ENCODE assay signal across 22 cellular contexts in the genomic region with DNA sequence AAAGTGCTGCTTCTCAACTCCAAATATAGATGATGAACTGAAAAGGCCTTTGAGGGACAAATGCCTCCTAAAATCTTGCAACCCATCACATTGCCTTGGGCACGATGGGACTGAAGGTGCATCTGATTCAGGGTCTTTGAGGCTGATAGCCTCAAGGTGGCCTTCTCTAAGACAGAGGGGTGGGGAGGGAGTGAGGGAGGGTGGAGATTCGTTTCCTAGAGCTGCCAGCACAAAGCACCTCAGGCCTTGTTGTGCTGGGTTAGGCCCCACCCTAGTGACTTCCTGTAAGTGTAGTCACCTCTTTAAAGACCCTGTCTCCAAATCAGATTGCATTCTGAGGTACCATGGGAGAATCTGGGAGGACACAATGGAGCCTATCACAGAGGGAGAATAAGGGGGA. TPM values are rescaled to one million over a fixed set of nuclear protein-coding genes. Genes with fewer than 3 reads are reported as not detected.
DNase-seq lines count a peak whose midpoint lies in the region; ATAC-seq and TF ChIP-seq lines count a peak whose summit lies in the region.
"Had no signal": no experiment of that assay in that cellular context is flagged by ENCODE, and none has a peak within 500 bp of the region (broad histone marks: within the 10 kb centered on the region; RNA-seq: fewer than 3 reads in every experiment).

No MANE protein-coding gene starts in this region.

- TF ChIP-seq CTCF in spleen (IDR thresholded peaks at IDR 0.05 in 8 of 11, conservative IDR thresholded peaks at IDR 0.05 in 3 of 11) = no peak
- no peak for TF ChIP-seq CTCF in CD14-positive monocyte (IDR thresholded peaks at IDR 0.05)

- H3K4me1 Mint-ChIP-seq in activated naive CD4-positive, alpha-beta T cell treated with anti-CD3 and anti-CD28 coated beads for 36 hours (ENCODE audit: low read depth) = peaks cover 23% of the 10 kb centered on the region
- H3K4me1 Mint-ChIP-seq in central memory CD8-positive, alpha-beta T cell = peaks cover 12% of the 10 kb centered on the region
- H3K4me1 Mint-ChIP-seq in CD14-positive monocyte = no peaks in the 10 kb centered on the region
- H3K4me1 Mint-ChIP-seq: nephron progenitor cell had no signal

- WGBS in spleen, 5 donors = 41 to 59% (median 52%) methylated on average over 2 of the region's 2 CpGs

- peaks cover 1% of the 10 kb centered on the region for H3K9me3 Mint-ChIP-seq in activated naive CD4-positive, alpha-beta T cell treated with anti-CD3 and anti-CD28 coated beads for 36 hours
- H3K9me3 Mint-ChIP-seq in central memory CD8-positive, alpha-beta T cell = no peaks in the 10 kb centered on the region
- H3K9me3 Mint-ChIP-seq in CD14-positive monocyte = peaks cover 4 to 15% (median 11%) of the 10 kb centered on the region in 7 donors

- no peaks in the 10 kb centered on the region for H3K4me1 ChIP-seq in spleen
- H3K4me1 ChIP-seq: gastroesophageal sphincter, psoas muscle, SJCRH30, suprapubic skin had no signal

- no peaks in the 10 kb centered on the region for H3K36me3 ChIP-seq in spleen
- H3K36me3 ChIP-seq: gastroesophageal sphincter, SJCRH30, suprapubic skin had no signal

- no peaks in the 10 kb centered on the region for H3K27me3 Mint-ChIP-seq in activated naive CD4-positive, alpha-beta T cell treated with anti-CD3 and anti-CD28 coated beads for 36 hours (ENCODE audit: low read depth)
- H3K27me3 Mint-ChIP-seq in central memory CD8-positive, alpha-beta T cell = peaks cover 20% of the 10 kb centered on the region
- H3K27me3 Mint-ChIP-seq in CD14-positive monocyte (ENCODE audit: low read depth in 3 of 3) = peaks cover 1 to 5% (median 3%) of the 10 kb centered on the region in 3 donors

- no peak for ATAC-seq in central memory CD8-positive, alpha-beta T cell (replicated peaks; ENCODE audit: extremely low read depth, poor library complexity, severe bottlenecking)
- ATAC-seq: esophagus mucosa, gastroesophageal sphincter, K562, left colon, psoas muscle had no signal

- intact Hi-C loops in activated naive CD4-positive, alpha-beta T cell treated with anti-CD3 and anti-CD28 coated beads for 36 hours (cut with micrococcal nuclease) = no loop called here
- intact Hi-C loops in spleen (cut with DNase I; ENCODE audit: low total_unique reads) (no loop called here), CD14-positive monocyte (cut with micrococcal nuclease) (no loop called here)

- H3K4me3 ChIP-seq in Jurkat, Clone E6-1 (ENCODE audit: low read length) = no peak overlapping the region
- no peak overlapping the region for H3K4me3 ChIP-seq in spleen
- H3K4me3 ChIP-seq: gastroesophageal sphincter, K562, psoas muscle, SJCRH30, smooth muscle cell, suprapubic skin had no signal

- H3K27me3 ChIP-seq in spleen (replicated peaks in 1 of 7) = peaks cover 0 to 10% (median 0%) of the 10 kb centered on the region in 7 donors
- H3K27me3 ChIP-seq: gastroesophageal sphincter had no signal

- peaks cover 0 to 10% (median 8%) of the 10 kb centered on the region in 8 donors for H3K9me3 ChIP-seq in spleen
- H3K9me3 ChIP-seq: psoas muscle, SJCRH30, suprapubic skin had no signal

- TF ChIP-seq POLR2A in spleen (IDR thresholded peaks at IDR 0.05) = no peak

- H3K36me3 Mint-ChIP-seq in activated naive CD4-positive, alpha-beta T cell treated with anti-CD3 and anti-CD28 coated beads for 36 hours (ENCODE audit: low read depth) = peaks cover under 1% of the 10 kb centered on the region
- no peaks in the 10 kb centered on the region for H3K36me3 Mint-ChIP-seq in central memory CD8-positive, alpha-beta T cell (ENCODE audit: insufficient read depth)
- no peaks in the 10 kb centered on the region for H3K36me3 Mint-ChIP-seq in CD14-positive monocyte

- H3K27ac ChIP-seq in spleen = no peak overlapping the region
- H3K27ac ChIP-seq: gastroesophageal sphincter, psoas muscle, SJCRH30, suprapubic skin had no signal

- CTCF ChIA-PET in activated naive CD4-positive, alpha-beta T cell treated with anti-CD3 and anti-CD28 coated beads for 36 hours (lab: Charles Lee) = no interaction called here

- no peak overlapping the region for H3K4me3 Mint-ChIP-seq in activated naive CD4-positive, alpha-beta T cell treated with anti-CD3 and anti-CD28 coated beads for 36 hours
- no peak overlapping the region for H3K4me3 Mint-ChIP-seq in central memory CD8-positive, alpha-beta T cell
- no peak overlapping the region for H3K4me3 Mint-ChIP-seq in CD14-positive monocyte
- H3K4me3 Mint-ChIP-seq: nephron progenitor cell had no signal

- DNase-seq in activated naive CD4-positive, alpha-beta T cell treated with anti-CD3 and anti-CD28 coated beads for 36 hours = peak; percentile 16
- no peak for DNase-seq in activated naive CD4-positive, alpha-beta T cell (lab: John Stamatoyannopoulos, UW)
- DNase-seq in Jurkat, Clone E6-1 (ENCODE audit: low read depth, low spot score) = peak; percentile 18
- DNase-seq in central memory CD8-positive, alpha-beta T cell (ENCODE audit: low spot score in 2 of 2) = no peak
- peak; percentile 47 for DNase-seq in spleen
- DNase-seq in CD14-positive monocyte (ENCODE audit: low spot score) = no peak
- DNase-seq in NCI-H2171 treated with DMSO at 0.1 percent for 48 hours (lab: John Stamatoyannopoulos, UW) = no peak
- DNase-seq: anterior cingulate cortex; caudate nucleus; NCI-H1694; NCI-H82; nephron progenitor cell; psoas muscle; stimulated activated CD4-positive, alpha-beta T cell treated with anti-CD3 and anti-CD28 coated beads, Interleukin-4, amount 100 ng/mL, for 4 hours; T-helper 9 cell had no signal

- H3K27ac Mint-ChIP-seq in activated naive CD4-positive, alpha-beta T cell treated with anti-CD3 and anti-CD28 coated beads for 36 hours = peak overlapping the region; percentile 7
- H3K27ac Mint-ChIP-seq in central memory CD8-positive, alpha-beta T cell (ENCODE audit: low read depth) = peak overlapping the region; percentile 33
- no peak overlapping the region for H3K27ac Mint-ChIP-seq in CD14-positive monocyte
- H3K27ac Mint-ChIP-seq: nephron progenitor cell had no signal

RNA-seq across cellular contexts. Expression of gene BARX1, which starts 57.1 kb away (rescaled TPM):
- under 1 TPM; 0.17 to 0.21 TPM for total RNA-seq in activated naive CD4-positive, alpha-beta T cell treated with anti-CD3 and anti-CD28 coated beads for 36 hours
- polyA plus RNA-seq in Jurkat, Clone E6-1 (2012; ENCODE audit: insufficient read depth, insufficient read length) = not detected
- not detected for total RNA-seq in spleen
- polyA plus RNA-seq in spleen = under 1 TPM in 2 of 3 donors, not detected in 1; 0.07 to 0.21 TPM
- not detected for polyA plus RNA-seq in CD14-positive monocyte
- total RNA-seq: psoas muscle, SJCRH30, suprapubic skin had no signal
- polyA plus RNA-seq: K562, psoas muscle had no signal

Comparison
In these comparisons a context has a peak if more than half of its experiments do, and no peak if none do; other contexts are left out.
1. DNase-seq: peak in activated naive CD4-positive, alpha-beta T cell treated with anti-CD3 and anti-CD28 coated beads for 36 hours (single experiment), Jurkat, Clone E6-1 (single experiment) and spleen (single experiment); none in activated naive CD4-positive, alpha-beta T cell (0 of 4), central memory CD8-positive, alpha-beta T cell (0 of 2), CD14-positive monocyte (single experiment) and NCI-H2171 treated with DMSO at 0.1 percent for 48 hours (single experiment).
2. H3K27ac Mint-ChIP-seq: peak in activated naive CD4-positive, alpha-beta T cell treated with anti-CD3 and anti-CD28 coated beads for 36 hours (single experiment) and central memory CD8-positive, alpha-beta T cell (single experiment); none in CD14-positive monocyte (0 of 7).